Comparison of ENCODE assay signal across 19 cellular contexts in the genomic region with DNA sequence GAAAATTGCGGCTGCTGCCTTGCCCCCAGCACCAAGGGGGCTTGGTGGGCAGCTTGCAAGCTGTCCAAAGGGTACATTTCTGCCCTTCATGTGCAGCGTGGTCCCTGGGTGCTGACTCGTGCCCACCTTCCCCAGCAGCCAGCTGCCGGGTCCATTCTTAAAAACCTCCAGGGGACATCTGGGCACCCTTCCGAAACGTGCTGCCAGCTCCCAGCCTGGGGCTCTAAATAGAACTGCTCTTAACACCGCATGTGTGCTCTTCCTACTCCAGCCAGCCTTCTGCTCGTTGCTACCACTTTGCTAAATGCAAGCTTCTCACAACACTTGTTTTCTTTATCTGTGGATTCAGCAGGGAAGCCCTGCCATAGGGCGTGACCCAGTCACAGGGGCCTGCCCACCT.
DNase-seq lines count a peak whose midpoint lies in the region; ATAC-seq and TF ChIP-seq lines count a peak whose summit lies in the region.
"Had no signal": no experiment of that assay in that cellular context is flagged by ENCODE, and none has a peak within 500 bp of the region (broad histone marks: within the 10 kb centered on the region; RNA-seq: fewer than 3 reads in every experiment).

No MANE protein-coding gene starts in this region.

- H3K27ac Mint-ChIP-seq in brain: peak overlapping the region in 3 of 5 experiments; percentile 0 to 95 (median 55)
- H3K27ac Mint-ChIP-seq: T-helper 1 cell treated with Interleukin-12 subunit alpha and Interleukin-12 subunit beta and Interleukin-4 antibody, amounts not matched to agents 30 μg/mL and 1 μg/mL, for 36 hours had no signal

- peaks cover 19% of the 10 kb centered on the region for H3K36me3 Mint-ChIP-seq in brain

- peaks cover 3 to 75% (median 17%) of the 10 kb centered on the region in 5 experiments for H3K9me3 Mint-ChIP-seq in brain

- no peak for TF ChIP-seq CTCF in brain (conservative IDR thresholded peaks at IDR 0.05)
- no peak for TF ChIP-seq CTCF in esophagus squamous epithelium (IDR thresholded peaks at IDR 0.05)

- peaks cover 27% of the 10 kb centered on the region for H3K4me1 Mint-ChIP-seq in brain

- no peaks in the 10 kb centered on the region for H3K4me1 ChIP-seq in esophagus squamous epithelium

- H3K9me3 ChIP-seq in esophagus squamous epithelium: no peaks in the 10 kb centered on the region
- H3K9me3 ChIP-seq: MG63 had no signal

- ATAC-seq in GM18909 (IDR thresholded peaks at IDR 0.05; ENCODE audit: poor library complexity, unreplicated experiment) (no peak), HG03025 (IDR thresholded peaks at IDR 0.05; ENCODE audit: low FRiP score, unreplicated experiment) (no peak)
- ATAC-seq: PC-3 had no signal

- H3K27me3 Mint-ChIP-seq in brain: peaks cover 14% of the 10 kb centered on the region

- H3K4me3 ChIP-seq in H7 (ENCODE audit: insufficient read depth, low read depth, low read length) (no peak overlapping the region), esophagus squamous epithelium (no peak overlapping the region)
- H3K4me3 ChIP-seq: MG63, SK-N-MC had no signal

- peak overlapping the region in 2 of 5 experiments; percentile 2 to 6 for H3K4me3 Mint-ChIP-seq in brain
- H3K4me3 Mint-ChIP-seq: T-helper 1 cell treated with Interleukin-12 subunit alpha and Interleukin-12 subunit beta and Interleukin-4 antibody, amounts not matched to agents 30 μg/mL and 1 μg/mL, for 36 hours had no signal

- no peaks in the 10 kb centered on the region for H3K27me3 ChIP-seq in H7 (ENCODE audit: control insufficient read depth, insufficient read depth, low read length)
- H3K27me3 ChIP-seq in esophagus squamous epithelium: no peaks in the 10 kb centered on the region
- H3K27me3 ChIP-seq: MG63 had no signal

- DNase-seq in NCI-H2171 treated with DMSO at 0.1 percent for 48 hours (lab: John Stamatoyannopoulos, UW): peak; percentile 81
- DNase-seq in NCI-H2171 (lab: John Stamatoyannopoulos, UW): no peak
- peak; percentile 57 for DNase-seq in H7
- DNase-seq in posterior vena cava (ENCODE audit: low spot score): peak; percentile 58
- no peak for DNase-seq in esophagus squamous epithelium (lab: John Stamatoyannopoulos, UW)
- DNase-seq: DMS53, IMR-90, Karpas-422, MG63, NCI-H1105, NCI-H2029, NCI-H226, PC-3 had no signal

- 65 to 72% methylated on average over 6 to 8 of the region's 9 CpGs for WGBS in esophagus squamous epithelium, 2 donors

- no peak overlapping the region for H3K27ac ChIP-seq in esophagus squamous epithelium
- H3K27ac ChIP-seq: C4-2B, SK-N-MC had no signal

- TF ChIP-seq POLR2A in esophagus squamous epithelium (IDR thresholded peaks at IDR 0.05): no peak

- H3K36me3 ChIP-seq in H7 (replicated peaks; ENCODE audit: control insufficient read depth, insufficient read depth, low read length) (no peaks in the 10 kb centered on the region), esophagus squamous epithelium (no peaks in the 10 kb centered on the region)
- H3K36me3 ChIP-seq: MG63 had no signal

- intact Hi-C loops in posterior vena cava (cut with DNase I) (no loop called here), esophagus squamous epithelium (cut with DNase I) (no loop called here)

Comparison
In these comparisons a context has a peak if more than half of its experiments do, and no peak if none do; other contexts are left out.
1. DNase-seq: peak in NCI-H2171 treated with DMSO at 0.1 percent for 48 hours (single experiment), H7 (single experiment) and posterior vena cava (single experiment); none in NCI-H2171 (single experiment) and esophagus squamous epithelium (single experiment).